In genomic region chr4:37243061-37243460, GRCh38 we compare ENCODE assay signal across 1 cellular context.
TF ChIP-seq lines count a peak whose summit lies in the region.

No MANE protein-coding gene starts in this region.

TF ChIP-seq in GM23338, 12 proteins besides CTCF, POLR2A, EP300 and RAD21 (continued from another document):
- TF ChIP-seq, protein P1, sequence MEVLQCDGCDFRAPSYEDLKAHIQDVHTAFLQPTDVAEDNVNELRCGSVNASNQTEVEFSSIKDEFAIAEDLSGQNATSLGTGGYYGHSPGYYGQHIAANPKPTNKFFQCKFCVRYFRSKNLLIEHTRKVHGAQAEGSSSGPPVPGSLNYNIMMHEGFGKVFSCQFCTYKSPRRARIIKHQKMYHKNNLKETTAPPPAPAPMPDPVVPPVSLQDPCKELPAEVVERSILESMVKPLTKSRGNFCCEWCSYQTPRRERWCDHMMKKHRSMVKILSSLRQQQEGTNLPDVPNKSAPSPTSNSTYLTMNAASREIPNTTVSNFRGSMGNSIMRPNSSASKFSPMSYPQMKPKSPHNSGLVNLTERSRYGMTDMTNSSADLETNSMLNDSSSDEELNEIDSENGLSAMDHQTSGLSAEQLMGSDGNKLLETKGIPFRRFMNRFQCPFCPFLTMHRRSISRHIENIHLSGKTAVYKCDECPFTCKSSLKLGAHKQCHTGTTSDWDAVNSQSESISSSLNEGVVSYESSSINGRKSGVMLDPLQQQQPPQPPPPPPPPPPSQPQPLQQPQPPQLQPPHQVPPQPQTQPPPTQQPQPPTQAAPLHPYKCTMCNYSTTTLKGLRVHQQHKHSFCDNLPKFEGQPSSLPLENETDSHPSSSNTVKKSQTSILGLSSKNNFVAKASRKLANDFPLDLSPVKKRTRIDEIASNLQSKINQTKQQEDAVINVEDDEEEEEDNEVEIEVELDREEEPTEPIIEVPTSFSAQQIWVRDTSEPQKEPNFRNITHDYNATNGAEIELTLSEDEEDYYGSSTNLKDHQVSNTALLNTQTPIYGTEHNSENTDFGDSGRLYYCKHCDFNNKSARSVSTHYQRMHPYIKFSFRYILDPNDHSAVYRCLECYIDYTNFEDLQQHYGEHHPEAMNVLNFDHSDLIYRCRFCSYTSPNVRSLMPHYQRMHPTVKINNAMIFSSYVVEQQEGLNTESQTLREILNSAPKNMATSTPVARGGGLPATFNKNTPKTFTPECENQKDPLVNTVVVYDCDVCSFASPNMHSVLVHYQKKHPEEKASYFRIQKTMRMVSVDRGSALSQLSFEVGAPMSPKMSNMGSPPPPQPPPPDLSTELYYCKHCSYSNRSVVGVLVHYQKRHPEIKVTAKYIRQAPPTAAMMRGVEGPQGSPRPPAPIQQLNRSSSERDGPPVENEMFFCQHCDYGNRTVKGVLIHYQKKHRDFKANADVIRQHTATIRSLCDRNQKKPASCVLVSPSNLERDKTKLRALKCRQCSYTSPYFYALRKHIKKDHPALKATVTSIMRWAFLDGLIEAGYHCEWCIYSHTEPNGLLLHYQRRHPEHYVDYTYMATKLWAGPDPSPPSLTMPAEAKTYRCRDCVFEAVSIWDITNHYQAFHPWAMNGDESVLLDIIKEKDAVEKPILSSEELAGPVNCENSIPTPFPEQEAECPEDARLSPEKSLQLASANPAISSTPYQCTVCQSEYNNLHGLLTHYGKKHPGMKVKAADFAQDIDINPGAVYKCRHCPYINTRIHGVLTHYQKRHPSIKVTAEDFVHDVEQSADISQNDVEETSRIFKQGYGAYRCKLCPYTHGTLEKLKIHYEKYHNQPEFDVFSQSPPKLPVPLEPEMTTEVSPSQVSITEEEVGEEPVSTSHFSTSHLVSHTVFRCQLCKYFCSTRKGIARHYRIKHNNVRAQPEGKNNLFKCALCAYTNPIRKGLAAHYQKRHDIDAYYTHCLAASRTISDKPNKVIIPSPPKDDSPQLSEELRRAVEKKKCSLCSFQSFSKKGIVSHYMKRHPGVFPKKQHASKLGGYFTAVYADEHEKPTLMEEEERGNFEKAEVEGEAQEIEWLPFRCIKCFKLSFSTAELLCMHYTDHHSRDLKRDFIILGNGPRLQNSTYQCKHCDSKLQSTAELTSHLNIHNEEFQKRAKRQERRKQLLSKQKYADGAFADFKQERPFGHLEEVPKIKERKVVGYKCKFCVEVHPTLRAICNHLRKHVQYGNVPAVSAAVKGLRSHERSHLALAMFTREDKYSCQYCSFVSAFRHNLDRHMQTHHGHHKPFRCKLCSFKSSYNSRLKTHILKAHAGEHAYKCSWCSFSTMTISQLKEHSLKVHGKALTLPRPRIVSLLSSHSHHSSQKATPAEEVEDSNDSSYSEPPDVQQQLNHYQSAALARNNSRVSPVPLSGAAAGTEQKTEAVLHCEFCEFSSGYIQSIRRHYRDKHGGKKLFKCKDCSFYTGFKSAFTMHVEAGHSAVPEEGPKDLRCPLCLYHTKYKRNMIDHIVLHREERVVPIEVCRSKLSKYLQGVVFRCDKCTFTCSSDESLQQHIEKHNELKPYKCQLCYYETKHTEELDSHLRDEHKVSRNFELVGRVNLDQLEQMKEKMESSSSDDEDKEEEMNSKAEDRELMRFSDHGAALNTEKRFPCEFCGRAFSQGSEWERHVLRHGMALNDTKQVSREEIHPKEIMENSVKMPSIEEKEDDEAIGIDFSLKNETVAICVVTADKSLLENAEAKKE (CRISPR knock-in tag; IDR thresholded peaks at IDR 0.05), result no peak
- no peak for TF ChIP-seq REST (IDR thresholded peaks at IDR 0.05; ENCODE audit: unreplicated experiment)
- no peak for TF ChIP-seq JUNB (IDR thresholded peaks at IDR 0.05; ENCODE audit: unreplicated experiment)
- TF ChIP-seq NANOG (IDR thresholded peaks at IDR 0.05; ENCODE audit: borderline replicate concordance), result no peak
- no peak for TF ChIP-seq STAT1 (IDR thresholded peaks at IDR 0.05; ENCODE audit: unreplicated experiment)
